Comparison of ENCODE assay signal across 8 cellular contexts in the genomic region with DNA sequence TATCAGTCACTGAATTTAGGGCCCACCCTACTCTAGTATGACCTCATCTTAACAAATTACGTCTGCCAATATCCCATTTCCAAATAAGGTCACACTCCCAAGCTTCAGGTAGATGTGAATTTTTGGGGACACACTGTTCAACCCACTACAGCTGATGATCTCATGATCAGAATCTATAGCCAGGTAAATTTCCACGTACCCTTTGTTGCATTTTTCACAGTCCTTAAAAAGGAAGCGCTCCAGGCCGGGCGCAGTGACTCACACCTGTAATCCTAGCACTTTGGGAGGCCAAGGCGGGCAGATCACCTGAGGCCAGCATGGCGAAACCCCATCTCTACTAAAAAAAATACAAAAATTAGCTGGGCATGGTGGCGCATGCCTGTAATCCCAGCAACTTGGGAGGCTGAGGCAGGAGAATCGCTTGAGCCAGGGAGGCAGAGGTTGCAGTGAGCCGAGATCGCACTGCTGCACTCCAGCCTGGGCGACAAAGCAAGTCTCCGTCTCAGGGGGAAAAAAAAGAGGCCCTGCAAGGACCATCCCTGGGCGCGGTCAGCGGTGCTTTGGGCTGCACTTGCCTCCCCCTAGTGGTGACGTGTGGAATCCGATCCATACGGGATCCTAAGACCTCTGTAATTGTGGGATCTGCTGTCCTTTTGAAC. TPM values are rescaled to one million over a fixed set of nuclear protein-coding genes. Genes with fewer than 3 reads are reported as not detected.
DNase-seq lines count a peak whose midpoint lies in the region; TF ChIP-seq lines count a peak whose summit lies in the region.

No MANE protein-coding gene starts in this region.

- TF ChIP-seq CTCF in GM12874 (IDR thresholded peaks at IDR 0.05; ENCODE audit: insufficient read depth, low read depth, low read length), result peak; percentile 86

- DNase-seq in 8988T (peak; percentile 96), NCI-H1105 (lab: John Stamatoyannopoulos, UW) (peak; percentile 19), SHP77 (lab: John Stamatoyannopoulos, UW) (peak; percentile 83), activated T-cell treated with anti-CD3 and anti-CD28 coated beads for 24 hours (ENCODE audit: low read depth) (peak; percentile 33), dermis microvascular lymphatic vessel endothelial cell (ENCODE audit: low read depth in 2 of 2) (peak; percentile 55 to 81), inferior parietal cortex (ENCODE audit: extremely low spot score) (peak; percentile 84), putamen (ENCODE audit: low spot score) (peak; percentile 45)

RNA-seq across cellular contexts. Expression of gene P2RX4, which starts 20.1 kb away (rescaled TPM):
- total RNA-seq in dermis microvascular lymphatic vessel endothelial cell, result 81.9 and 208 TPM in 2 replicates

Comparison
In these comparisons a context has a peak if more than half of its experiments do, and no peak if none do; other contexts are left out.
1. Peak in every context shown above with its lines: DNase-seq.
2. DNase-seq: peak in every context shown above with its lines; median percentile 96 in 8988T; 84 in inferior parietal cortex; 83 in SHP77; 68 in dermis microvascular lymphatic vessel endothelial cell; 45 in putamen; 33 in activated T-cell treated with anti-CD3 and anti-CD28 coated beads for 24 hours; 19 in NCI-H1105.